9 cellular contexts compared by ENCODE assay signal in genomic region chr22:38353701-38354100, GRCh38. TPM values are rescaled to one million over a fixed set of nuclear protein-coding genes. Genes with fewer than 3 reads are reported as not detected.
DNase-seq lines count a peak whose midpoint lies in the region; ATAC-seq and TF ChIP-seq lines count a peak whose summit lies in the region.
"Had no signal": no experiment of that assay in that cellular context is flagged by ENCODE, and none has a peak within 500 bp of the region (broad histone marks: within the 10 kb centered on the region; RNA-seq: fewer than 3 reads in every experiment).

No MANE protein-coding gene starts in this region.

- DNase-seq in esophagus muscularis mucosa (ENCODE audit: extremely low spot score) (peak; percentile 78), osteoblast (ENCODE audit: insufficient read length, low spot score, missing footprints) (peak; percentile 58), NOMO-1 treated with DMSO at 0.1 percent for 48 hours (lab: John Stamatoyannopoulos, UW; ENCODE audit: unreplicated experiment) (no peak), Peyer's patch (no peak)
- DNase-seq in CD4-positive, alpha-beta memory T cell = no peak

- H3K4me1 ChIP-seq in BLaER1 treated with 17β-estradiol and CSF1 and Interleukin-3, amounts not matched to agents 10 nM and 100 nM = peaks cover 9 to 59% (median 51%) of the 10 kb centered on the region in 10 experiments
- H3K4me1 ChIP-seq in HUES48 (ENCODE audit: control insufficient read depth, insufficient read depth, low read length) (peaks cover 6% of the 10 kb centered on the region), esophagus muscularis mucosa (peaks cover 5 to 12% (median 8%) of the 10 kb centered on the region in 4 donors), osteoblast (ENCODE audit: insufficient read depth, low read length) (no peaks in the 10 kb centered on the region), Peyer's patch (no peaks in the 10 kb centered on the region)
- H3K4me1 ChIP-seq in CD4-positive, alpha-beta memory T cell (ENCODE audit: insufficient read depth, low read length) = no peaks in the 10 kb centered on the region

- H4K20me1 ChIP-seq in BLaER1 treated with 17β-estradiol and CSF1 and Interleukin-3, amounts not matched to agents 10 nM and 100 nM = peaks cover 0 to 13% (median 0%) of the 10 kb centered on the region in 11 experiments; a peak in 6 of 22 replicates
- H4K20me1 ChIP-seq in osteoblast (ENCODE audit: insufficient read depth, low read length) = peaks cover 2% of the 10 kb centered on the region

- no peak overlapping the region for H3K27ac ChIP-seq in BLaER1 treated with 17β-estradiol and CSF1 and Interleukin-3, amounts not matched to agents 10 nM and 100 nM
- H3K27ac ChIP-seq in HUES48 (ENCODE audit: low read depth, low read length) (peak overlapping the region; percentile 21), esophagus muscularis mucosa (replicated peaks in 1 of 4) (no peak overlapping the region), osteoblast (ENCODE audit: low read depth, low read length) (no peak overlapping the region), Peyer's patch (no peak overlapping the region)
- H3K27ac ChIP-seq in CD4-positive, alpha-beta memory T cell (ENCODE audit: low read depth, low read length) = no peak overlapping the region

- H3K9me3 ChIP-seq in BLaER1 treated with 17β-estradiol and CSF1 and Interleukin-3, amounts not matched to agents 10 nM and 100 nM (replicated peaks in 1 of 11) = no peaks in the 10 kb centered on the region
- H3K9me3 ChIP-seq in HUES48 (ENCODE audit: control insufficient read depth, insufficient read depth, low read length) = no peaks in the 10 kb centered on the region
- no peaks in the 10 kb centered on the region for H3K9me3 ChIP-seq in esophagus muscularis mucosa
- no peaks in the 10 kb centered on the region for H3K9me3 ChIP-seq in osteoblast (ENCODE audit: low read depth, low read length)
- H3K9me3 ChIP-seq in CD4-positive, alpha-beta memory T cell (ENCODE audit: control insufficient read depth in 1 of 2, low read length in 2 of 2) = no peaks in the 10 kb centered on the region
- no peaks in the 10 kb centered on the region for H3K9me3 ChIP-seq in Peyer's patch

- H3K9ac ChIP-seq in BLaER1 treated with 17β-estradiol and CSF1 and Interleukin-3, amounts not matched to agents 10 nM and 100 nM = peak overlapping the region in 1 of 11 experiments; percentile 3; a peak in 2 of 22 replicates
- H3K9ac ChIP-seq in HUES48 (ENCODE audit: low read depth, low read length) = no peak overlapping the region

- peak overlapping the region in 9 of 11 experiments; percentile 8 to 64 (median 49); a peak in 13 of 22 replicates for H3K4me2 ChIP-seq in BLaER1 treated with 17β-estradiol and CSF1 and Interleukin-3, amounts not matched to agents 10 nM and 100 nM
- H3K4me2 ChIP-seq in osteoblast (ENCODE audit: insufficient read depth, low read length) = no peak overlapping the region

- H3K27me3 Mint-ChIP-seq in CD4-positive, alpha-beta memory T cell = no peaks in the 10 kb centered on the region
- H3K27me3 Mint-ChIP-seq: activated naive CD4-positive, alpha-beta T cell treated with anti-CD3 and anti-CD28 coated beads, Interleukin-2, amount 50 U/mL, for 24 hours had no signal

- no peak for TF ChIP-seq CTCF in esophagus muscularis mucosa (IDR thresholded peaks at IDR 0.05)
- no peak for TF ChIP-seq CTCF in osteoblast (IDR thresholded peaks at IDR 0.05; ENCODE audit: extremely low read depth, low read depth, low read length)
- TF ChIP-seq CTCF in Peyer's patch (IDR thresholded peaks at IDR 0.05) = no peak

- H3K27ac Mint-ChIP-seq in CD4-positive, alpha-beta memory T cell = no peak overlapping the region

- TF ChIP-seq POLR2A in esophagus muscularis mucosa (IDR thresholded peaks at IDR 0.05; ENCODE audit: low read depth) = no peak
- TF ChIP-seq POLR2A in Peyer's patch (IDR thresholded peaks at IDR 0.05) = no peak

- no peak for TF ChIP-seq EP300 in esophagus muscularis mucosa (IDR thresholded peaks at IDR 0.05)

- H2AFZ ChIP-seq in osteoblast (ENCODE audit: low read length) = no peak overlapping the region

- H3K4me3 Mint-ChIP-seq in CD4-positive, alpha-beta memory T cell = no peak overlapping the region
- H3K4me3 Mint-ChIP-seq: activated naive CD4-positive, alpha-beta T cell treated with anti-CD3 and anti-CD28 coated beads, Interleukin-2, amount 50 U/mL, for 24 hours had no signal

- CTCF ChIA-PET in CD4-positive, alpha-beta memory T cell (lab: Charles Lee; ENCODE audit: partially characterized antibody) = interaction anchor here (0.6 to 4.0 kb wide), 2 partner anchors 48 to 302 kb away, joined by 3 to 27 read pairs; no protein-coding TSS in a partner anchor

- intact Hi-C loops in esophagus muscularis mucosa (cut with DNase I) = loop anchor here (5.0 to 10.0 kb wide), 4 partner anchors 89 to 301 kb away; no protein-coding TSS in a partner anchor
- intact Hi-C loops in CD4-positive, alpha-beta memory T cell (cut with micrococcal nuclease) = loop anchor here (1.0 to 10.0 kb wide), 2 partner anchors 91 to 239 kb away; partner anchors contain the start of gene BAIAP2L2

- peaks cover 0 to 14% (median 0%) of the 10 kb centered on the region in 11 experiments; a peak in 5 of 22 replicates for H3K27me3 ChIP-seq in BLaER1 treated with 17β-estradiol and CSF1 and Interleukin-3, amounts not matched to agents 10 nM and 100 nM
- H3K27me3 ChIP-seq in HUES48 (ENCODE audit: control insufficient read depth, insufficient read depth, low read length) = no peaks in the 10 kb centered on the region
- H3K27me3 ChIP-seq in esophagus muscularis mucosa = no peaks in the 10 kb centered on the region
- no peaks in the 10 kb centered on the region for H3K27me3 ChIP-seq in osteoblast (ENCODE audit: insufficient read depth, low read length)
- H3K27me3 ChIP-seq in CD4-positive, alpha-beta memory T cell (ENCODE audit: insufficient read depth, low read length) = no peaks in the 10 kb centered on the region
- H3K27me3 ChIP-seq in Peyer's patch = no peaks in the 10 kb centered on the region

- H3K4me1 Mint-ChIP-seq in CD4-positive, alpha-beta memory T cell = no peaks in the 10 kb centered on the region
- H3K4me1 Mint-ChIP-seq: activated naive CD4-positive, alpha-beta T cell treated with anti-CD3 and anti-CD28 coated beads, Interleukin-2, amount 50 U/mL, for 24 hours had no signal

- H3K9me3 Mint-ChIP-seq in CD4-positive, alpha-beta memory T cell = no peaks in the 10 kb centered on the region
- H3K9me3 Mint-ChIP-seq: activated naive CD4-positive, alpha-beta T cell treated with anti-CD3 and anti-CD28 coated beads, Interleukin-2, amount 50 U/mL, for 24 hours had no signal

- H3K36me3 Mint-ChIP-seq in CD4-positive, alpha-beta memory T cell = no peaks in the 10 kb centered on the region
- H3K36me3 Mint-ChIP-seq: activated naive CD4-positive, alpha-beta T cell treated with anti-CD3 and anti-CD28 coated beads, Interleukin-2, amount 50 U/mL, for 24 hours had no signal

- peaks cover 0 to 5% (median 0%) of the 10 kb centered on the region in 11 experiments; a peak in 1 of 22 replicates for H3K36me3 ChIP-seq in BLaER1 treated with 17β-estradiol and CSF1 and Interleukin-3, amounts not matched to agents 10 nM and 100 nM
- H3K36me3 ChIP-seq in HUES48 (ENCODE audit: control insufficient read depth, insufficient read depth, low read length) (peaks cover 6% of the 10 kb centered on the region), esophagus muscularis mucosa (peaks cover 0 to 30% (median 15%) of the 10 kb centered on the region in 4 donors), osteoblast (ENCODE audit: insufficient read depth, low read length) (no peaks in the 10 kb centered on the region), Peyer's patch (peaks cover 0 to 4% (median 0%) of the 10 kb centered on the region in 3 donors)
- H3K36me3 ChIP-seq in CD4-positive, alpha-beta memory T cell (ENCODE audit: insufficient read depth, low read length) = no peaks in the 10 kb centered on the region

- WGBS in esophagus muscularis mucosa = 78% methylated on average over 6 of the region's 10 CpGs

- no peak overlapping the region for H3K4me3 ChIP-seq in BLaER1 treated with 17β-estradiol and CSF1 and Interleukin-3, amounts not matched to agents 10 nM and 100 nM
- H3K4me3 ChIP-seq in HUES48 (ENCODE audit: low read depth, low read length) (no peak overlapping the region), esophagus muscularis mucosa (no peak overlapping the region), osteoblast (ENCODE audit: insufficient read depth, low read length) (no peak overlapping the region), Peyer's patch (no peak overlapping the region)
- no peak overlapping the region for H3K4me3 ChIP-seq in CD4-positive, alpha-beta memory T cell (ENCODE audit: low read length in 2 of 2)

- ATAC-seq in GM18861 (IDR thresholded peaks at IDR 0.05; ENCODE audit: unreplicated experiment) = no peak

- H3K79me2 ChIP-seq in osteoblast (ENCODE audit: insufficient read depth, low read length) = no peaks in the 10 kb centered on the region

- POLR2A ChIA-PET in CD4-positive, alpha-beta memory T cell (lab: Charles Lee; ENCODE audit: partially characterized antibody) = no interaction called here

RNA-seq across cellular contexts. Expression of gene CSNK1E, which starts 36.5 kb away (rescaled TPM):
- total RNA-seq in esophagus muscularis mucosa (100 to 1,000 TPM in 1 of 4 donors, 10 to 100 TPM in 3; 67.9 to 102 (median 91.7) TPM), osteoblast (142 and 152 TPM in 2 replicates), Peyer's patch (100 to 1,000 TPM in 3 of 4 donors, 10 to 100 TPM in 1; 39.1 to 254 (median 114) TPM)
- total RNA-seq in CD4-positive, alpha-beta memory T cell = 100 to 1,000 TPM; 100 to 103 TPM
- 10 to 100 TPM in 1 of 2 donors, 1 to 10 TPM in 1; 8.8 to 13.3 TPM for polyA plus RNA-seq in CD4-positive, alpha-beta memory T cell

Comparison
In these comparisons a context has a peak if more than half of its experiments do, and no peak if none do; other contexts are left out.
1. DNase-seq: peak in esophagus muscularis mucosa (single experiment) and osteoblast (single experiment); none in NOMO-1 treated with DMSO at 0.1 percent for 48 hours (single experiment), CD4-positive, alpha-beta memory T cell (0 of 5) and Peyer's patch (0 of 3).